Comparison of ENCODE assay signal across 8 cellular contexts in the genomic region with DNA sequence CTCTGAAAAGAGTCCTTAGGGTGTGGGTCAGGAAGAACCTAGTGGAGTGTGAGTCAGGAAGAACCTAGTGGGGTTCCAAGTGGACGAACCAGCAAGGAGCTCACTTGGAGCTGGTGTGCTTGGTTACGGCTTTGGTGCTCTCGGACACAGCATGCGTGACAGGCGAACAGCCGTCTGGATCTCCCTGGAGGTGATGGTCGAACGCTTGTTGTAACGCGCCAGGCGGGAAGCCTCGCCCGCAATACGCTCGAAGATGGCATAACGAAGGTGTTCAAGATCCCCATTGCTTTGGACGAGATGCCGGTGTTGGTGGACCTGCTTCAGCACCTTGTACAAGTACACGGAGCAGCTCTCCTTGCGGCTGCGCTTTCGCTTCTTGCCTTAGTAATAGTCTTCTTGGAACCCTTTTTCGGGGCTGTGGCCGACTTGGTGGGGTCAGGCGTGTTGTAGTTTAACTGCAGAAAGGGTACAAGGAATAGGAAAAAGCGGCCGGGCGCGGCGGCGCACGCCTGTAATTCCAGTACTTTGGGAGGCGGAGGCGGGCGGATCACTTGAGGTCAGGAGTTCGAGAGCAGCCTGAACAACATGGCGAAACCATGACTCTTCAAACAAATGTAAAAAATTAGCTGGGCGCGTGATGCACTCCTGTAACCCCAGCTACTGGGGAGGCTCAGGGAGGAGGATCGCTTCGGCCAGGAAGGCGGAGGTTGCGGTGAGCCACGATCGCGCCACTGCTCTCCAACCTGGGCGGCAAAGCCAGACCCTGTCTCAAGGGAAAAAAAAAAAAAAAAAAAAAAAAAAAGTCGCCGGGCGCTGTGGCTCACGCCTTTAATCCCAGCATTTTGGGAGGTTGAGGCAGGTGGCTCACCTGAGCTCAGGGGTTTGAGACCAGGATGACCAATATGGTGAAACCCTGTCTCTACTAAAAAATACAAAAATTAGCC. TPM values are rescaled to one million over a fixed set of nuclear protein-coding genes. Genes with fewer than 3 reads are reported as not detected.
DNase-seq lines count a peak whose midpoint lies in the region; ATAC-seq and TF ChIP-seq lines count a peak whose summit lies in the region.

No MANE protein-coding gene starts in this region.

- peaks cover 18% of the 10 kb centered on the region for H3K27me3 Mint-ChIP-seq in neural crest cell (ENCODE audit: low read depth)

- no peak for ATAC-seq in Panc1
- ATAC-seq in HG02642 (IDR thresholded peaks at IDR 0.05; ENCODE audit: poor library complexity, unreplicated experiment), result no peak
- no peak for ATAC-seq in GM21619 (IDR thresholded peaks at IDR 0.05; ENCODE audit: unreplicated experiment)

- intact Hi-C loops in Panc1 (cut with micrococcal nuclease; ENCODE audit: unreplicated experiment), result no loop called here
- intact Hi-C loops in dorsolateral prefrontal cortex (cut with DNase I), result no loop called here

- no peaks in the 10 kb centered on the region for H3K9me3 ChIP-seq in Panc1 (ENCODE audit: control insufficient read depth, insufficient read depth, low read depth, low read length)

- CTCF ChIA-PET in Panc1 (lab: Charles Lee), result no interaction called here

- peaks cover 12% of the 10 kb centered on the region for H3K36me3 Mint-ChIP-seq in neural crest cell (ENCODE audit: low read depth)

- DNase-seq in ELF-1 (ENCODE audit: low read depth, low spot score) (peak; percentile 80), Panc1 (ENCODE audit: low read depth, low spot score) (no peak), dorsolateral prefrontal cortex (peak in 1 of 10 donors; percentile 7), neural crest cell (ENCODE audit: low read depth, low spot score) (no peak), COR-L47 (lab: John Stamatoyannopoulos, UW) (no peak), D341Med (ENCODE audit: low spot score) (no peak)

- no peaks in the 10 kb centered on the region for H3K36me3 ChIP-seq in Panc1 (ENCODE audit: control insufficient read depth, insufficient read depth, low read length)

- TF ChIP-seq CTCF in Panc1 (IDR thresholded peaks at IDR 0.05) (no peak), dorsolateral prefrontal cortex (IDR thresholded peaks at IDR 0.05 in 54 of 56, conservative IDR thresholded peaks at IDR 0.05 in 2 of 56; ENCODE audit: low read depth in 1 of 56, partially characterized antibody in 56 of 56) (no peak), neural crest cell (conservative IDR thresholded peaks at IDR 0.05) (no peak)

- H3K4me1 ChIP-seq in Panc1 (ENCODE audit: control insufficient read depth, insufficient read depth, low read length), result peaks cover 9% of the 10 kb centered on the region

- peaks cover 10% of the 10 kb centered on the region for H3K9me3 Mint-ChIP-seq in neural crest cell

- peak overlapping the region; percentile 55 for H3K27ac Mint-ChIP-seq in neural crest cell (ENCODE audit: unreplicated experiment)

- peaks cover 41% of the 10 kb centered on the region for H3K4me1 Mint-ChIP-seq in neural crest cell

- peak overlapping the region; percentile 65 to 82 for H3K4me3 ChIP-seq in Panc1 (ENCODE audit: low read depth in 2 of 2, low read length in 2 of 2)
- H3K4me3 ChIP-seq in dorsolateral prefrontal cortex, result peak overlapping the region; percentile 45 to 85 (median 67)

- BruUV-seq in Panc1 (replicated peaks; lab: Mats Ljungman, UMichigan), result no TSS peak

- peak overlapping the region; percentile 95 for H3K4me3 Mint-ChIP-seq in neural crest cell

- POLR2A ChIA-PET in Panc1 (lab: Charles Lee), result interaction anchor here (0.6 to 6.1 kb wide), 7 partner anchors 21 to 1831 kb away, joined by 3 to 95 read pairs (median 4); a partner anchor contains a TSS

- in situ Hi-C loops in Panc1 (cut with HindIII; ENCODE audit: low pct_unique_long_range_greater_than_20kb, low sequenced_read_pairs), result no loop called here

- no peaks in the 10 kb centered on the region for H3K27me3 ChIP-seq in Panc1 (ENCODE audit: control insufficient read depth, insufficient read depth, low read length)
- peaks cover 0 to 63% (median 42%) of the 10 kb centered on the region in 45 donors for H3K27me3 ChIP-seq in dorsolateral prefrontal cortex

- H3K27ac ChIP-seq in Panc1 (ENCODE audit: low read length) (peak overlapping the region; percentile 98), dorsolateral prefrontal cortex (peak overlapping the region in 17 of 59 donors; percentile 8 to 77 (median 51))

RNA-seq across cellular contexts. Expression of a gene that starts 48.0 kb away (rescaled TPM):
- not detected for total RNA-seq in Panc1 (2021; ENCODE audit: unreplicated experiment)
- not detected for polyA plus RNA-seq in Panc1 (2012; ENCODE audit: insufficient read length)
- total RNA-seq in dorsolateral prefrontal cortex, result not detected
- total RNA-seq in neural crest cell, result not detected in 2 replicates
